In genomic region chr12:81329088-81329487, GRCh38 we compare ENCODE assay signal across 10 cellular contexts.
A peak's percentile ranks its signal among the peaks of the same experiment; 100 is the strongest.
DNase-seq lines count a peak whose midpoint lies in the region; ATAC-seq and TF ChIP-seq lines count a peak whose summit lies in the region.
"Had no signal": no experiment of that assay in that cellular context is flagged by ENCODE, and none has a peak within 500 bp of the region (broad histone marks: within the 10 kb centered on the region; RNA-seq: fewer than 3 reads in every experiment).

No MANE protein-coding gene starts in this region.

- H3K4me1 Mint-ChIP-seq in CD8-positive, alpha-beta T cell (ENCODE audit: low read depth): no peaks in the 10 kb centered on the region
- H3K4me1 Mint-ChIP-seq: IgD-negative memory B cell had no signal

- no peaks in the 10 kb centered on the region for H3K9me3 ChIP-seq in CD8-positive, alpha-beta T cell (ENCODE audit: low read length)
- H3K9me3 ChIP-seq: thoracic aorta had no signal

- CTCF ChIA-PET in CD8-positive, alpha-beta T cell (lab: Charles Lee): no interaction called here

- peak; percentile 50 for TF ChIP-seq CTCF in epithelial cell of proximal tubule (conservative IDR thresholded peaks at IDR 0.05; ENCODE audit: low read depth, low read length)
- no peak for TF ChIP-seq CTCF in CD8-positive, alpha-beta T cell (IDR thresholded peaks at IDR 0.05)

- ATAC-seq in GM21529 (IDR thresholded peaks at IDR 0.05; ENCODE audit: unreplicated experiment): peak; percentile 76
- no peak for ATAC-seq in CD8-positive, alpha-beta T cell
- no peak for ATAC-seq in GM18873 (IDR thresholded peaks at IDR 0.05; ENCODE audit: low FRiP score, unreplicated experiment)

- intact Hi-C loops in CD8-positive, alpha-beta T cell (cut with DNase I, micrococcal nuclease): no loop called here

- no peaks in the 10 kb centered on the region for H3K36me3 Mint-ChIP-seq in CD8-positive, alpha-beta T cell
- H3K36me3 Mint-ChIP-seq: IgD-negative memory B cell had no signal

- no peak overlapping the region for H3K4me3 ChIP-seq in epithelial cell of proximal tubule (ENCODE audit: low read depth, low read length)
- H3K4me3 ChIP-seq in CD8-positive, alpha-beta T cell (ENCODE audit: low read depth, low read length): no peak overlapping the region
- H3K4me3 ChIP-seq: thoracic aorta had no signal

- POLR2A ChIA-PET in CD8-positive, alpha-beta T cell (lab: Charles Lee): no interaction called here

- DNase-seq in Daoy (ENCODE audit: low read depth) (peak; percentile 34), LHCN-M2 (ENCODE audit: low read depth) (peak; percentile 19), epithelial cell of proximal tubule (ENCODE audit: low read depth) (peak; percentile 1), NCI-H2029 treated with DMSO at 0.1 percent for 48 hours (lab: John Stamatoyannopoulos, UW) (no peak), GOT3 (lab: John Stamatoyannopoulos, UW) (no peak)
- no peak for DNase-seq in CD8-positive, alpha-beta T cell

- H3K27ac ChIP-seq in CD8-positive, alpha-beta T cell (ENCODE audit: low read depth, low read length): no peak overlapping the region
- H3K27ac ChIP-seq: thoracic aorta had no signal

- H3K27ac Mint-ChIP-seq in CD8-positive, alpha-beta T cell: no peak overlapping the region
- H3K27ac Mint-ChIP-seq: IgD-negative memory B cell had no signal

- H3K4me3 Mint-ChIP-seq in CD8-positive, alpha-beta T cell: no peak overlapping the region
- H3K4me3 Mint-ChIP-seq: IgD-negative memory B cell had no signal

- H3K4me1 ChIP-seq in CD8-positive, alpha-beta T cell (ENCODE audit: insufficient read depth, low read length): no peaks in the 10 kb centered on the region

- H3K36me3 ChIP-seq in CD8-positive, alpha-beta T cell (ENCODE audit: insufficient read depth, low read length): no peaks in the 10 kb centered on the region

- H3K27me3 ChIP-seq in CD8-positive, alpha-beta T cell (ENCODE audit: insufficient read depth, low read length): no peaks in the 10 kb centered on the region

- no peaks in the 10 kb centered on the region for H3K27me3 Mint-ChIP-seq in CD8-positive, alpha-beta T cell (ENCODE audit: low read depth)
- H3K27me3 Mint-ChIP-seq: IgD-negative memory B cell had no signal

- peaks cover 3% of the 10 kb centered on the region for H3K9me3 Mint-ChIP-seq in CD8-positive, alpha-beta T cell

Comparison
In these comparisons a context has a peak if more than half of its experiments do, and no peak if none do; other contexts are left out.
1. DNase-seq: peak in Daoy (single experiment), LHCN-M2 (single experiment) and epithelial cell of proximal tubule (single experiment); none in NCI-H2029 treated with DMSO at 0.1 percent for 48 hours (single experiment), CD8-positive, alpha-beta T cell (0 of 7) and GOT3 (single experiment).